ENCODE assay signal across 18 cellular contexts in genomic region chr17:45338023-45338781, GRCh38. TPM values are rescaled to one million over a fixed set of nuclear protein-coding genes. Genes with fewer than 3 reads are reported as not detected.
A peak's percentile ranks its signal among the peaks of the same experiment; 100 is the strongest.
DNase-seq lines count a peak whose midpoint lies in the region; ATAC-seq and TF ChIP-seq lines count a peak whose summit lies in the region.
"Had no signal": no experiment of that assay in that cellular context is flagged by ENCODE, and none has a peak within 500 bp of the region (broad histone marks: within the 10 kb centered on the region; RNA-seq: fewer than 3 reads in every experiment).

No MANE protein-coding gene starts in this region.

- H3K27me3 ChIP-seq in osteoblast (ENCODE audit: insufficient read depth, low read length): no peaks in the 10 kb centered on the region
- H3K27me3 ChIP-seq in aorta (ENCODE audit: control insufficient read depth in 1 of 2, insufficient read depth in 2 of 2, low read length in 1 of 2): no peaks in the 10 kb centered on the region
- H3K27me3 ChIP-seq in H7 (ENCODE audit: control insufficient read depth, insufficient read depth, low read length): peaks cover 4% of the 10 kb centered on the region; the same call in 1 of the 2 replicates
- H3K27me3 ChIP-seq: dorsolateral prefrontal cortex had no signal

- H3K9me3 ChIP-seq in osteoblast (ENCODE audit: low read depth, low read length) (no peaks in the 10 kb centered on the region), aorta (ENCODE audit: control insufficient read depth, low read length) (no peaks in the 10 kb centered on the region)

- H4K20me1 ChIP-seq in osteoblast (ENCODE audit: insufficient read depth, low read length): no peaks in the 10 kb centered on the region

- intact Hi-C loops in cardiac septum (cut with DNase I): no loop called here
- intact Hi-C loops in aorta (cut with DNase I): no loop called here

- WGBS in aorta, 2 donors: 67 to 73% methylated on average over 15 of the region's 15 CpGs

- H3K4me2 ChIP-seq in osteoblast (ENCODE audit: insufficient read depth, low read length): no peak overlapping the region

- H2AFZ ChIP-seq in osteoblast (ENCODE audit: low read length): peak overlapping the region; percentile 59

- DNase-seq in activated effector memory CD4-positive, alpha-beta T cell treated with anti-CD3 and anti-CD28 coated beads, Interleukin-2, amount 50 U/mL, for 16 hours: peak; percentile 52
- DNase-seq in activated effector memory CD4-positive, alpha-beta T cell treated with Interleukin-2 at 50 U/mL for 16 hours: no peak
- DNase-seq in cardiac septum (ENCODE audit: low spot score) (peak; percentile 71), osteoblast (ENCODE audit: insufficient read length, low spot score, missing footprints) (peak; percentile 18), aorta (peak in 1 of 2 donors; percentile 69), H7 (no peak)
- DNase-seq: ACHN; activated CD4-positive, alpha-beta T cell treated with anti-CD3 and anti-CD28 coated beads for 4 hours; foreskin melanocyte; GDM1; KG1; NCI-H1436; NCI-H510A; stimulated activated naive CD4-positive, alpha-beta T cell treated with Interleukin-2 at 50 U/mL for 16 hours; T-helper 17 cell had no signal

- ATAC-seq in aorta (ENCODE audit: low FRiP score) (peak; percentile 68), HG02678 (IDR thresholded peaks at IDR 0.05; ENCODE audit: unreplicated experiment) (no peak), GM19351 (IDR thresholded peaks at IDR 0.05; ENCODE audit: unreplicated experiment) (no peak)
- ATAC-seq: T-helper 17 cell had no signal

- no peaks in the 10 kb centered on the region for H3K36me3 ChIP-seq in osteoblast (ENCODE audit: insufficient read depth, low read length)
- no peaks in the 10 kb centered on the region for H3K36me3 ChIP-seq in aorta (ENCODE audit: control insufficient read depth in 1 of 2, insufficient read depth in 2 of 2, low read length in 1 of 2)
- no peaks in the 10 kb centered on the region for H3K36me3 ChIP-seq in H7 (replicated peaks; ENCODE audit: control insufficient read depth, insufficient read depth, low read length)

- no peak for TF ChIP-seq CTCF in osteoblast (IDR thresholded peaks at IDR 0.05; ENCODE audit: extremely low read depth, low read depth, low read length)

- H3K4me3 ChIP-seq in osteoblast (ENCODE audit: insufficient read depth, low read length) (no peak overlapping the region), aorta (ENCODE audit: low read length in 2 of 2) (no peak overlapping the region), H7 (ENCODE audit: insufficient read depth, low read depth, low read length) (no peak overlapping the region)
- H3K4me3 ChIP-seq: dorsolateral prefrontal cortex had no signal

- H3K27ac ChIP-seq in osteoblast (ENCODE audit: low read depth, low read length) (no peak overlapping the region), aorta (ENCODE audit: low read depth in 1 of 2, low read length in 2 of 2) (no peak overlapping the region)

- H3K4me1 ChIP-seq in osteoblast (ENCODE audit: insufficient read depth, low read length): peaks cover 22% of the 10 kb centered on the region
- no peaks in the 10 kb centered on the region for H3K4me1 ChIP-seq in aorta (ENCODE audit: control insufficient read depth in 1 of 2, insufficient read depth in 2 of 2, low read length in 2 of 2)

- no peaks in the 10 kb centered on the region for H3K79me2 ChIP-seq in osteoblast (ENCODE audit: insufficient read depth, low read length)

RNA-seq across cellular contexts. Expression of gene MAP3K14, which starts 21.4 kb away (rescaled TPM):
- 14.6 TPM for total RNA-seq in cardiac septum
- 2.7 and 3.6 TPM in 2 replicates for total RNA-seq in osteoblast
- 10 to 100 TPM; 10.6 to 19.7 TPM for total RNA-seq in aorta
- 1 to 10 TPM; 5.9 to 6.0 TPM for polyA plus RNA-seq in aorta
- total RNA-seq in H7 (2014; rRNA removed; shearing (Covaris generic)): 1.6 TPM in 2 replicates

Comparison
In these comparisons a context has a peak if more than half of its experiments do, and no peak if none do; other contexts are left out.
1. DNase-seq: peak in activated effector memory CD4-positive, alpha-beta T cell treated with anti-CD3 and anti-CD28 coated beads, Interleukin-2, amount 50 U/mL, for 16 hours (single experiment), cardiac septum (single experiment) and osteoblast (single experiment); none in activated effector memory CD4-positive, alpha-beta T cell treated with Interleukin-2 at 50 U/mL for 16 hours (single experiment) and H7 (single experiment).